ENCODE assay signal across 1 cellular context in the genomic region with DNA sequence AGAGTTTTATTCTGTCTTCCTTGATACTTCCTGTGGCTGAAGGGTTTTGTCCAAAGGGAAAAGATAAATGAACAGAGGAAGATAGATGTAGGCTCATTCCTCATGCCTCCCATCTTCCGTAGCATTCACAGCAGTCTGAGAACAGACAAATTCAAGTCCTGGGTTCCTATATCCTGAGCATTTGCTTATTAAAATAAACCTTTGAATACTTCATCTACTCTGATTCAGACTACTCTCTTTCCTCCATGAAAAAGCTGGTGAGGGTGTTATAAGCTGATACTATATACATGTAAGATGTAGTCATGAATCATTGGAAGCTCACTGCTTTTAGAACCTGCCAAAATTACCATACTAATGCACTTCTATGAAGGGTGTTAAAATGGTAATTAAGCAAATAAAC.
TF ChIP-seq lines count a peak whose summit lies in the region.

No MANE protein-coding gene starts in this region.

TF ChIP-seq in SK-N-SH treated with all-trans-retinoic acid at 6 μM for 48 hours, 23 proteins besides CTCF, POLR2A, EP300 and RAD21 (continued from another document):
- TF ChIP-seq, protein P1, sequence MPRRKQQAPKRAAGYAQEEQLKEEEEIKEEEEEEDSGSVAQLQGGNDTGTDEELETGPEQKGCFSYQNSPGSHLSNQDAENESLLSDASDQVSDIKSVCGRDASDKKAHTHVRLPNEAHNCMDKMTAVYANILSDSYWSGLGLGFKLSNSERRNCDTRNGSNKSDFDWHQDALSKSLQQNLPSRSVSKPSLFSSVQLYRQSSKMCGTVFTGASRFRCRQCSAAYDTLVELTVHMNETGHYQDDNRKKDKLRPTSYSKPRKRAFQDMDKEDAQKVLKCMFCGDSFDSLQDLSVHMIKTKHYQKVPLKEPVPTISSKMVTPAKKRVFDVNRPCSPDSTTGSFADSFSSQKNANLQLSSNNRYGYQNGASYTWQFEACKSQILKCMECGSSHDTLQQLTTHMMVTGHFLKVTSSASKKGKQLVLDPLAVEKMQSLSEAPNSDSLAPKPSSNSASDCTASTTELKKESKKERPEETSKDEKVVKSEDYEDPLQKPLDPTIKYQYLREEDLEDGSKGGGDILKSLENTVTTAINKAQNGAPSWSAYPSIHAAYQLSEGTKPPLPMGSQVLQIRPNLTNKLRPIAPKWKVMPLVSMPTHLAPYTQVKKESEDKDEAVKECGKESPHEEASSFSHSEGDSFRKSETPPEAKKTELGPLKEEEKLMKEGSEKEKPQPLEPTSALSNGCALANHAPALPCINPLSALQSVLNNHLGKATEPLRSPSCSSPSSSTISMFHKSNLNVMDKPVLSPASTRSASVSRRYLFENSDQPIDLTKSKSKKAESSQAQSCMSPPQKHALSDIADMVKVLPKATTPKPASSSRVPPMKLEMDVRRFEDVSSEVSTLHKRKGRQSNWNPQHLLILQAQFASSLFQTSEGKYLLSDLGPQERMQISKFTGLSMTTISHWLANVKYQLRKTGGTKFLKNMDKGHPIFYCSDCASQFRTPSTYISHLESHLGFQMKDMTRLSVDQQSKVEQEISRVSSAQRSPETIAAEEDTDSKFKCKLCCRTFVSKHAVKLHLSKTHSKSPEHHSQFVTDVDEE (CRISPR knock-in tag; IDR thresholded peaks at IDR 0.05) = no peak
- TF ChIP-seq OSR1 (CRISPR knock-in tag; IDR thresholded peaks at IDR 0.05) (no peak), RARB (CRISPR knock-in tag; IDR thresholded peaks at IDR 0.05) (no peak), ZNF8 (CRISPR knock-in tag; IDR thresholded peaks at IDR 0.05) (no peak), ZC3H10 (CRISPR knock-in tag; IDR thresholded peaks at IDR 0.05) (no peak), ZFP30 (CRISPR knock-in tag; IDR thresholded peaks at IDR 0.05) (no peak), SNAI2 (CRISPR knock-in tag; IDR thresholded peaks at IDR 0.05) (no peak), ARNTL (CRISPR knock-in tag; IDR thresholded peaks at IDR 0.05; ENCODE audit: borderline replicate concordance, low read depth) (no peak), PPARA (CRISPR knock-in tag; IDR thresholded peaks at IDR 0.05; ENCODE audit: borderline replicate concordance) (no peak)
- TF ChIP-seq, protein P2, sequence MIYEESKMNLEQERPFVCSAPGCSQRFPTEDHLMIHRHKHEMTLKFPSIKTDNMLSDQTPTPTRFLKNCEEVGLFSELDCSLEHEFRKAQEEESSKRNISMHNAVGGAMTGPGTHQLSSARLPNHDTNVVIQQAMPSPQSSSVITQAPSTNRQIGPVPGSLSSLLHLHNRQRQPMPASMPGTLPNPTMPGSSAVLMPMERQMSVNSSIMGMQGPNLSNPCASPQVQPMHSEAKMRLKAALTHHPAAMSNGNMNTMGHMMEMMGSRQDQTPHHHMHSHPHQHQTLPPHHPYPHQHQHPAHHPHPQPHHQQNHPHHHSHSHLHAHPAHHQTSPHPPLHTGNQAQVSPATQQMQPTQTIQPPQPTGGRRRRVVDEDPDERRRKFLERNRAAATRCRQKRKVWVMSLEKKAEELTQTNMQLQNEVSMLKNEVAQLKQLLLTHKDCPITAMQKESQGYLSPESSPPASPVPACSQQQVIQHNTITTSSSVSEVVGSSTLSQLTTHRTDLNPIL (CRISPR knock-in tag; IDR thresholded peaks at IDR 0.05; ENCODE audit: low read depth) = no peak
- TF ChIP-seq, protein P3, sequence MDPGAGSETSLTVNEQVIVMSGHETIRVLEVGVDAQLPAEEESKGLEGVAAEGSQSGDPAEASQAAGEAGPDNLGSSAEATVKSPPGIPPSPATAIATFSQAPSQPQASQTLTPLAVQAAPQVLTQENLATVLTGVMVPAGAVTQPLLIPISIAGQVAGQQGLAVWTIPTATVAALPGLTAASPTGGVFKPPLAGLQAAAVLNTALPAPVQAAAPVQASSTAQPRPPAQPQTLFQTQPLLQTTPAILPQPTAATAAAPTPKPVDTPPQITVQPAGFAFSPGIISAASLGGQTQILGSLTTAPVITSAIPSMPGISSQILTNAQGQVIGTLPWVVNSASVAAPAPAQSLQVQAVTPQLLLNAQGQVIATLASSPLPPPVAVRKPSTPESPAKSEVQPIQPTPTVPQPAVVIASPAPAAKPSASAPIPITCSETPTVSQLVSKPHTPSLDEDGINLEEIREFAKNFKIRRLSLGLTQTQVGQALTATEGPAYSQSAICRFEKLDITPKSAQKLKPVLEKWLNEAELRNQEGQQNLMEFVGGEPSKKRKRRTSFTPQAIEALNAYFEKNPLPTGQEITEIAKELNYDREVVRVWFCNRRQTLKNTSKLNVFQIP (CRISPR knock-in tag; IDR thresholded peaks at IDR 0.05; ENCODE audit: borderline replicate concordance, low read depth) = no peak
